8 cellular contexts compared by ENCODE assay signal in genomic region chr5:171418316-171418981, GRCh38. TPM values are rescaled to one million over a fixed set of nuclear protein-coding genes. Genes with fewer than 3 reads are reported as not detected.
DNase-seq lines count a peak whose midpoint lies in the region; ATAC-seq and TF ChIP-seq lines count a peak whose summit lies in the region.

No MANE protein-coding gene starts in this region.

- H3K27ac ChIP-seq in CD8-positive, alpha-beta memory T cell (ENCODE audit: low read depth, low read length): no peak overlapping the region
- H3K27ac ChIP-seq in PC-9 (no peak overlapping the region), neural cell (ENCODE audit: low read length) (no peak overlapping the region), tibial artery (no peak overlapping the region)

- POLR2A ChIA-PET in CD8-positive, alpha-beta memory T cell (lab: Charles Lee): interaction anchor here (1.1 kb wide), 1 partner anchor 588 kb away, joined by 3 read pairs; the partner anchor contains the start of gene FBXW11
- POLR2A ChIA-PET in PC-9 (lab: Charles Lee; ENCODE audit: unreplicated experiment): interaction anchor here (0.5 kb wide), 2 partner anchors 495 to 539 kb away, joined by 3 to 4 read pairs; no protein-coding TSS in a partner anchor

- H3K79me2 ChIP-seq in PC-9 (ENCODE audit: low read depth) (no peaks in the 10 kb centered on the region), neural cell (replicated peaks; ENCODE audit: insufficient read depth, low read length) (no peaks in the 10 kb centered on the region)

- TF ChIP-seq EP300 in neural cell (conservative IDR thresholded peaks at IDR 0.05; ENCODE audit: poor library complexity, severe bottlenecking): no peak

- DNase-seq in CD8-positive, alpha-beta memory T cell: peak in 4 of 5 donors; percentile 15 to 41 (median 24)
- peak; percentile 70 to 87 for DNase-seq in PC-9
- peak; percentile 83 for DNase-seq in activated effector memory CD4-positive, alpha-beta T cell treated with anti-CD3 and anti-CD28 coated beads, Interleukin-2, amount 50 U/mL, for 16 hours
- DNase-seq in foreskin melanocyte: peak; percentile 66
- peak; percentile 72 to 89 for DNase-seq in tibial artery

- CTCF ChIA-PET in CD8-positive, alpha-beta memory T cell (lab: Charles Lee): interaction anchor here (0.6 to 2.6 kb wide), 7 partner anchors 20 to 1280 kb away, joined by 3 to 8 read pairs (median 4); no protein-coding TSS in a partner anchor
- CTCF ChIA-PET in PC-9 (lab: Charles Lee): interaction anchor here (0.6 to 1.2 kb wide), 5 partner anchors 32 to 676 kb away, joined by 3 read pairs; no protein-coding TSS in a partner anchor

- peaks cover 13% of the 10 kb centered on the region for H3K4me1 ChIP-seq in CD8-positive, alpha-beta memory T cell (ENCODE audit: insufficient read depth, low read length)
- 0 out of 2 replicates have a peak, but pooled peaks cover 7% of the 10 kb centered on the region for H3K4me1 ChIP-seq in PC-9 (replicated peaks; ENCODE audit: insufficient read depth)
- H3K4me1 ChIP-seq in tibial artery: peaks cover 0 to 36% (median 23%) of the 10 kb centered on the region in 4 donors

- peak overlapping the region; percentile 67 to 91 (median 78) for H3K4me3 Mint-ChIP-seq in CD8-positive, alpha-beta memory T cell

- ATAC-seq in GM19397 (IDR thresholded peaks at IDR 0.05; ENCODE audit: unreplicated experiment) (peak; percentile 61), HG03565 (IDR thresholded peaks at IDR 0.05; ENCODE audit: unreplicated experiment) (peak; percentile 42)

- H2AFZ ChIP-seq in PC-9 (0 out of 2 replicates have a peak overlapping the region, but pooled peaks have one; percentile 60), neural cell (ENCODE audit: low read depth, low read length) (no peak overlapping the region)

- H3K9me2 ChIP-seq in PC-9 (ENCODE audit: insufficient read depth) (no peaks in the 10 kb centered on the region), neural cell (ENCODE audit: insufficient read depth, low read length) (no peaks in the 10 kb centered on the region)

- intact Hi-C loops in PC-9 (cut with micrococcal nuclease; ENCODE audit: unreplicated experiment) (loop anchor here (1.0 to 10.0 kb wide), 7 partner anchors 64 to 866 kb away; partner anchors contain the start of genes STK10 and UBTD2), tibial artery (cut with DNase I; ENCODE audit: low total_unique reads) (loop anchor here (2.0 to 10.0 kb wide), 2 partner anchors 490 to 626 kb away; no protein-coding TSS in a partner anchor)

- peaks cover 25% of the 10 kb centered on the region for H4K20me1 ChIP-seq in PC-9 (ENCODE audit: insufficient read depth)
- no peaks in the 10 kb centered on the region for H4K20me1 ChIP-seq in neural cell (ENCODE audit: insufficient read depth)

- no TSS peak for BruUV-seq in PC-9 (replicated peaks; lab: Mats Ljungman, UMichigan)

- peaks cover 0 to 5% (median 0%) of the 10 kb centered on the region in 3 donors for H3K36me3 Mint-ChIP-seq in CD8-positive, alpha-beta memory T cell

- H3K27ac Mint-ChIP-seq in CD8-positive, alpha-beta memory T cell: peak overlapping the region in 1 of 8 donors; percentile 45

- H3K27me3 ChIP-seq in CD8-positive, alpha-beta memory T cell (ENCODE audit: insufficient read depth, low read length, poor library complexity, severe bottlenecking): peaks cover 18% of the 10 kb centered on the region
- no peaks in the 10 kb centered on the region for H3K27me3 ChIP-seq in PC-9 (ENCODE audit: insufficient read depth, low read depth)
- peaks cover 31% of the 10 kb centered on the region for H3K27me3 ChIP-seq in neural cell (ENCODE audit: insufficient read depth, low read depth, low read length)
- no peaks in the 10 kb centered on the region for H3K27me3 ChIP-seq in tibial artery

- no peaks in the 10 kb centered on the region for H3K9me3 ChIP-seq in CD8-positive, alpha-beta memory T cell (ENCODE audit: low read length)
- no peaks in the 10 kb centered on the region for H3K9me3 ChIP-seq in PC-9 (ENCODE audit: insufficient read depth, low read depth)
- no peaks in the 10 kb centered on the region for H3K9me3 ChIP-seq in neural cell (ENCODE audit: low read length)
- no peaks in the 10 kb centered on the region for H3K9me3 ChIP-seq in tibial artery

- H3K4me1 Mint-ChIP-seq in CD8-positive, alpha-beta memory T cell: peaks cover 10 to 21% (median 14%) of the 10 kb centered on the region in 3 donors

- no peaks in the 10 kb centered on the region for H3K36me3 ChIP-seq in CD8-positive, alpha-beta memory T cell (ENCODE audit: insufficient read depth, low read length)
- H3K36me3 ChIP-seq in PC-9 (ENCODE audit: low read depth) (0 out of 2 replicates have a peak, but pooled peaks cover 2% of the 10 kb centered on the region), neural cell (ENCODE audit: insufficient read depth, low read length) (no peaks in the 10 kb centered on the region), tibial artery (peaks cover 0 to 12% (median 0%) of the 10 kb centered on the region in 3 donors)

- TF ChIP-seq CTCF in PC-9 (conservative IDR thresholded peaks at IDR 0.05): peak; percentile 93
- TF ChIP-seq CTCF in neural cell (IDR thresholded peaks at IDR 0.05; ENCODE audit: poor library complexity, severe bottlenecking): peak; percentile 96
- TF ChIP-seq CTCF in tibial artery (IDR thresholded peaks at IDR 0.05): peak; percentile 98

- no peaks in the 10 kb centered on the region for H3K9me3 Mint-ChIP-seq in CD8-positive, alpha-beta memory T cell

- H3F3A ChIP-seq in PC-9 (ENCODE audit: insufficient read depth, low read depth) (peaks cover 49% of the 10 kb centered on the region), neural cell (ENCODE audit: insufficient read depth, low read length, poor library complexity, severe bottlenecking) (no peaks in the 10 kb centered on the region)

- peak overlapping the region; percentile 92 for H3K4me2 ChIP-seq in PC-9
- H3K4me2 ChIP-seq in neural cell (ENCODE audit: low read length): peak overlapping the region; percentile 70

- H3K4me3 ChIP-seq in CD8-positive, alpha-beta memory T cell (ENCODE audit: low read length): peak overlapping the region; percentile 60
- H3K4me3 ChIP-seq in PC-9 (peak overlapping the region; percentile 64; the same call in 1 of the 2 replicates), neural cell (ENCODE audit: low read length) (peak overlapping the region; percentile 74), tibial artery (peak overlapping the region; percentile 41 to 43)

- TF ChIP-seq RAD21 in neural cell (conservative IDR thresholded peaks at IDR 0.05): peak; percentile 94

- peak overlapping the region; percentile 54 for H3K9ac ChIP-seq in neural cell (ENCODE audit: low read length)

- H3K27me3 Mint-ChIP-seq in CD8-positive, alpha-beta memory T cell: peaks cover 10 to 24% of the 10 kb centered on the region in 2 donors

TF ChIP-seq in neural cell, 6 proteins besides CTCF, POLR2A, EP300 and RAD21:
- TF ChIP-seq MXI1 (conservative IDR thresholded peaks at IDR 0.05; ENCODE audit: poor library complexity, severe bottlenecking) (peak; percentile 39), SMC3 (conservative IDR thresholded peaks at IDR 0.05; ENCODE audit: poor library complexity) (peak; percentile 92), EZH2 (IDR thresholded peaks at IDR 0.05; ENCODE audit: borderline replicate concordance, insufficient read depth, low read length, poor library complexity, severe bottlenecking) (no peak)

RNA-seq across cellular contexts. Expression of gene FGF18, which starts 1.0 kb away (rescaled TPM):
- total RNA-seq in CD8-positive, alpha-beta memory T cell: under 1 TPM; 0.18 to 0.22 TPM
- not detected for polyA plus RNA-seq in CD8-positive, alpha-beta memory T cell
- total RNA-seq in PC-9 (2021): 0.52 and 1.1 TPM in 2 replicates
- polyA plus RNA-seq in neural cell: 1.2 TPM in 1 of 2 replicates, not detected in the other
- 0.49 TPM in 1 of 2 replicates, not detected in the other for polyA minus RNA-seq in neural cell

RNA-seq across cellular contexts. Expression of gene NPM1, which starts 30.8 kb away (rescaled TPM):
- total RNA-seq in CD8-positive, alpha-beta memory T cell: 1,000 to 10,000 TPM; 4,412 to 4,687 TPM
- 603 TPM for polyA plus RNA-seq in CD8-positive, alpha-beta memory T cell
- total RNA-seq in PC-9 (2021): 2,285 and 2,364 TPM in 2 replicates
- polyA plus RNA-seq in neural cell: 988 and 1,141 TPM in 2 replicates
- 898 and 983 TPM in 2 replicates for polyA minus RNA-seq in neural cell

Comparison
In these comparisons a context has a peak if more than half of its experiments do, and no peak if none do; other contexts are left out.
1. DNase-seq: peak in every context shown above with its lines; median percentile 83 in activated effector memory CD4-positive, alpha-beta T cell treated with anti-CD3 and anti-CD28 coated beads, Interleukin-2, amount 50 U/mL, for 16 hours; 80 in tibial artery; 78 in PC-9; 66 in foreskin melanocyte; 24 in CD8-positive, alpha-beta memory T cell.